In genomic region chr7:22853674-22854157, GRCh38 we compare ENCODE assay signal across 8 cellular contexts.
DNase-seq lines count a peak whose midpoint lies in the region; ATAC-seq and TF ChIP-seq lines count a peak whose summit lies in the region.

No MANE protein-coding gene starts in this region.

- H3K36me3 ChIP-seq in KMS-11 (ENCODE audit: insufficient read depth) = peaks cover 6% of the 10 kb centered on the region; the same call in 1 of the 2 replicates

- peak; percentile 31 for ATAC-seq in GM21717 (IDR thresholded peaks at IDR 0.05; ENCODE audit: unreplicated experiment)
- peak; percentile 70 for ATAC-seq in stimulated activated effector memory CD8-positive, alpha-beta T cell treated with anti-CD3 and anti-CD28 coated beads, Interleukin-12 subunit alpha, Interleukin-12 subunit beta, amount 100 ng/mL, for 72 hours

- peak overlapping the region; percentile 92 for H3K4me3 Mint-ChIP-seq in stimulated activated effector memory CD8-positive, alpha-beta T cell treated with anti-CD3 and anti-CD28 coated beads, Interleukin-12 subunit alpha, Interleukin-12 subunit beta, amount 100 ng/mL, for 72 hours

- peak overlapping the region; percentile 95; the same call in 1 of the 2 replicates for H3K9ac ChIP-seq in KMS-11

- TF ChIP-seq CTCF in KMS-11 (conservative IDR thresholded peaks at IDR 0.05; ENCODE audit: low read depth, low read length) = peak; percentile 64

- H3K27ac Mint-ChIP-seq in stimulated activated effector memory CD8-positive, alpha-beta T cell treated with anti-CD3 and anti-CD28 coated beads, Interleukin-12 subunit alpha, Interleukin-12 subunit beta, amount 100 ng/mL, for 72 hours = peak overlapping the region; percentile 95

- peak overlapping the region; percentile 72 for H2AFZ ChIP-seq in KMS-11 (ENCODE audit: low read depth)

- no peaks in the 10 kb centered on the region for H3K27me3 ChIP-seq in KMS-11 (ENCODE audit: insufficient read depth, low read depth)

- H3K4me3 ChIP-seq in KMS-11 (IDR thresholded peaks at IDR 0.05; ENCODE audit: insufficient read depth, low read depth, low read length) (no peak overlapping the region), iPS-11a (ENCODE audit: low read depth, low read length) (peak overlapping the region; percentile 17)

- H3K36me3 Mint-ChIP-seq in stimulated activated effector memory CD8-positive, alpha-beta T cell treated with anti-CD3 and anti-CD28 coated beads, Interleukin-12 subunit alpha, Interleukin-12 subunit beta, amount 100 ng/mL, for 72 hours = peaks cover 55% of the 10 kb centered on the region

- no peaks in the 10 kb centered on the region for H4K20me1 ChIP-seq in KMS-11 (ENCODE audit: insufficient read depth)

- no peak overlapping the region for H3K27ac ChIP-seq in KMS-11

- DNase-seq in DMS 273 (lab: John Stamatoyannopoulos, UW; ENCODE audit: unreplicated experiment) = peak; percentile 78
- DNase-seq in DMS 273 treated with DMSO at 0.1 percent for 48 hours (lab: John Stamatoyannopoulos, UW) = no peak
- peak; percentile 72 for DNase-seq in activated naive CD4-positive, alpha-beta T cell treated with anti-CD3 and anti-CD28 coated beads, Interleukin-2, amount 50 U/mL, for 16 hours
- no peak for DNase-seq in stimulated activated effector memory CD8-positive, alpha-beta T cell treated with anti-CD3 and anti-CD28 coated beads, Interleukin-12 subunit alpha, Interleukin-12 subunit beta, amount 100 ng/mL, for 72 hours (ENCODE audit: low spot score in 2 of 2)
- DNase-seq in NCI-H1092 treated with DMSO at 0.1 percent for 48 hours (lab: John Stamatoyannopoulos, UW) = no peak

- H3K9me3 Mint-ChIP-seq in stimulated activated effector memory CD8-positive, alpha-beta T cell treated with anti-CD3 and anti-CD28 coated beads, Interleukin-12 subunit alpha, Interleukin-12 subunit beta, amount 100 ng/mL, for 72 hours = no peaks in the 10 kb centered on the region

- H3K4me1 ChIP-seq in KMS-11 (ENCODE audit: low read depth, poor library complexity, severe bottlenecking) = peaks cover 20% of the 10 kb centered on the region

- peak overlapping the region; percentile 75; the same call in 1 of the 2 replicates for H3K4me2 ChIP-seq in KMS-11

- H3K4me1 Mint-ChIP-seq in stimulated activated effector memory CD8-positive, alpha-beta T cell treated with anti-CD3 and anti-CD28 coated beads, Interleukin-12 subunit alpha, Interleukin-12 subunit beta, amount 100 ng/mL, for 72 hours = peaks cover 14% of the 10 kb centered on the region

- H3K79me2 ChIP-seq in KMS-11 (ENCODE audit: insufficient read depth, low read depth) = peaks cover 20% of the 10 kb centered on the region

Comparison
In these comparisons a context has a peak if more than half of its experiments do, and no peak if none do; other contexts are left out.
1. DNase-seq: peak in DMS 273 (single experiment) and activated naive CD4-positive, alpha-beta T cell treated with anti-CD3 and anti-CD28 coated beads, Interleukin-2, amount 50 U/mL, for 16 hours (single experiment); none in DMS 273 treated with DMSO at 0.1 percent for 48 hours (single experiment), stimulated activated effector memory CD8-positive, alpha-beta T cell treated with anti-CD3 and anti-CD28 coated beads, Interleukin-12 subunit alpha, Interleukin-12 subunit beta, amount 100 ng/mL, for 72 hours (0 of 2) and NCI-H1092 treated with DMSO at 0.1 percent for 48 hours (single experiment).